ENCODE assay signal across 18 cellular contexts in genomic region chr2:173815778-173816177, GRCh38.
DNase-seq lines count a peak whose midpoint lies in the region; ATAC-seq, FAIRE-seq and TF ChIP-seq lines count a peak whose summit lies in the region.
"Had no signal": no experiment of that assay in that cellular context is flagged by ENCODE, and none has a peak within 500 bp of the region (broad histone marks: within the 10 kb centered on the region; RNA-seq: fewer than 3 reads in every experiment).

No MANE protein-coding gene starts in this region.

- H4K20me1 ChIP-seq in K562 (replicated peaks; ENCODE audit: control insufficient read depth, insufficient read depth, low read length) (no peaks in the 10 kb centered on the region), keratinocyte (ENCODE audit: control insufficient read depth, extremely low read depth, insufficient read depth, low read length) (no peaks in the 10 kb centered on the region)

- H3K9ac ChIP-seq in K562 (ENCODE audit: insufficient read depth in 1 of 2, low read depth in 2 of 2, low read length in 2 of 2) (no peak overlapping the region), keratinocyte (ENCODE audit: control insufficient read depth, extremely low read depth, insufficient read depth, low read length) (no peak overlapping the region)

- H3K9me3 ChIP-seq in K562 (replicated peaks; ENCODE audit: control insufficient read depth, insufficient read depth, low read depth, low read length) (no peaks in the 10 kb centered on the region), keratinocyte (ENCODE audit: control insufficient read depth, low read depth, low read length) (no peaks in the 10 kb centered on the region)

- H3K4me1 ChIP-seq in K562 (replicated peaks in 1 of 2; ENCODE audit: control insufficient read depth in 2 of 2, insufficient read depth in 2 of 2, low read length in 2 of 2): peaks cover 0 to 18% of the 10 kb centered on the region in 2 experiments; a peak in 3 of 5 replicates
- peaks cover 3% of the 10 kb centered on the region for H3K4me1 ChIP-seq in keratinocyte (ENCODE audit: control insufficient read depth, extremely low read depth, insufficient read depth, low read length)

- dilution Hi-C loops in keratinocyte (cut with MboI; ENCODE audit: extremely low pct_ligation_motif_present, low sequenced_read_pairs): no loop called here

- H3K36me3 Mint-ChIP-seq in HFFc6 (ENCODE audit: low read depth): no peaks in the 10 kb centered on the region

- POLR2A ChIA-PET in K562 (lab: Yijun Ruan, JAX): interaction anchor here (1.5 kb wide), 1 partner anchor 11 kb away, joined by 4 read pairs; no protein-coding TSS in a partner anchor

- CTCF ChIA-PET in K562 (lab: Yijun Ruan, JAX; ENCODE audit: low intra/inter-chr PET ratio): interaction anchor here (0.6 to 0.7 kb wide), 2 partner anchors 263 to 526 kb away, joined by 3 to 4 read pairs; no protein-coding TSS in a partner anchor

- peak in 2 of 3 experiments; percentile 13 to 39; a peak in 2 of 6 replicates for TF ChIP-seq CTCF in K562 (IDR thresholded peaks at IDR 0.05 in 2 of 3, conservative IDR thresholded peaks at IDR 0.05 in 1 of 3; ENCODE audit: insufficient read depth in 2 of 3, low read depth in 1 of 3, low read length in 3 of 3)
- TF ChIP-seq CTCF in keratinocyte (optimal IDR thresholded peaks at IDR 0.05 in 1 of 3, IDR thresholded peaks at IDR 0.05 in 1 of 3, conservative IDR thresholded peaks at IDR 0.05 in 1 of 3; ENCODE audit: extremely low read depth in 1 of 3, insufficient read depth in 2 of 3, low read length in 3 of 3): peak; percentile 35 to 62 (median 39)
- no peak for TF ChIP-seq CTCF in HFFc6 (IDR thresholded peaks at IDR 0.05)

- H3K4me1 Mint-ChIP-seq in HFFc6 (ENCODE audit: low read depth): no peaks in the 10 kb centered on the region
- H3K4me1 Mint-ChIP-seq: B cell had no signal

- H3K4me2 ChIP-seq in K562 (ENCODE audit: insufficient read depth, low read length) (peak overlapping the region; percentile 3; the same call in 1 of the 2 replicates), keratinocyte (ENCODE audit: control insufficient read depth, extremely low read depth, insufficient read depth, low read depth, low read length) (peak overlapping the region; percentile 26)

- peak; percentile 83 for ATAC-seq in K562

- no peaks in the 10 kb centered on the region for H3K36me3 ChIP-seq in K562 (ENCODE audit: control insufficient read depth, insufficient read depth, low read length)
- no peaks in the 10 kb centered on the region for H3K36me3 ChIP-seq in keratinocyte (ENCODE audit: control insufficient read depth in 2 of 2, extremely low read depth in 1 of 2, insufficient read depth in 2 of 2, low read length in 2 of 2)

- H3K9me3 Mint-ChIP-seq in HFFc6: no peaks in the 10 kb centered on the region

- H3K27ac ChIP-seq in K562 (ENCODE audit: extremely low read depth, low read depth, low read length): no peak overlapping the region
- no peak overlapping the region for H3K27ac ChIP-seq in keratinocyte (ENCODE audit: control insufficient read depth, insufficient read depth, low read length)
- H3K27ac ChIP-seq: HL-60 had no signal

- no peak for TF ChIP-seq POLR2A in K562 (conservative IDR thresholded peaks at IDR 0.05)

- in situ Hi-C loops in K562 (cut with MboI): no loop called here

- intact Hi-C loops in K562 (cut with micrococcal nuclease): loop anchor here (5.0 kb wide), 1 partner anchor 243 kb away; no protein-coding TSS in a partner anchor

- peak; percentile 72 for TF ChIP-seq EP300 in K562 (IDR thresholded peaks at IDR 0.05; ENCODE audit: low read length)

- TF ChIP-seq RAD21 in K562 (CRISPR knock-in tag; conservative IDR thresholded peaks at IDR 0.05 in 1 of 2, IDR thresholded peaks at IDR 0.05 in 1 of 2): peak; percentile 45 to 60

- DNase-seq in EL (peak; percentile 5), OCI-M1 (lab: John Stamatoyannopoulos, UW) (peak; percentile 9), K562 (ENCODE audit: extremely low read depth in 1 of 4, low spot score in 3 of 4) (peak; percentile 23 to 64 (median 42)), keratinocyte (ENCODE audit: low read depth, low spot score) (peak; percentile 23), HFFc6 (no peak), NCI-H2171 (lab: John Stamatoyannopoulos, UW) (no peak), NCI-H748 (lab: John Stamatoyannopoulos, UW; ENCODE audit: unreplicated experiment) (no peak)
- DNase-seq: C1 segment of cervical spinal cord; CD4-positive, alpha-beta T cell; DMS79; HCEC 1CT; IMR-90 had no signal

- no peak overlapping the region for H3K27ac Mint-ChIP-seq in HFFc6
- H3K27ac Mint-ChIP-seq: B cell; CD4-positive, alpha-beta T cell had no signal

- H3K4me3 ChIP-seq in K562: no peak overlapping the region
- no peak overlapping the region for H3K4me3 ChIP-seq in keratinocyte (ENCODE audit: control insufficient read depth in 2 of 3, extremely low read depth in 1 of 3, insufficient read depth in 2 of 3, low read depth in 1 of 3, low read length in 3 of 3)

- H3K9me1 ChIP-seq in K562 (ENCODE audit: control insufficient read depth, insufficient read depth, low read length): no peaks in the 10 kb centered on the region
- no peaks in the 10 kb centered on the region for H3K9me1 ChIP-seq in keratinocyte (ENCODE audit: control insufficient read depth, extremely low read depth, insufficient read depth, low read length)

- BruUV-seq in K562 (replicated peaks; lab: Mats Ljungman, UMichigan): no TSS peak

- H3K27me3 ChIP-seq in K562 (ENCODE audit: control insufficient read depth in 2 of 2, insufficient read depth in 2 of 2, low read length in 2 of 2): peaks cover 11 to 13% of the 10 kb centered on the region in 2 experiments; a peak in 4 of 5 replicates
- peaks cover 7% of the 10 kb centered on the region for H3K27me3 ChIP-seq in keratinocyte (ENCODE audit: control insufficient read depth, extremely low read depth, insufficient read depth, low read length)

- no peak overlapping the region for H2AFZ ChIP-seq in K562 (ENCODE audit: low read depth, low read length)
- H2AFZ ChIP-seq in keratinocyte (ENCODE audit: control insufficient read depth, low read length): no peak overlapping the region

- no peak overlapping the region for H3K4me3 Mint-ChIP-seq in HFFc6
- H3K4me3 Mint-ChIP-seq: B cell; CD4-positive, alpha-beta T cell had no signal

- WGBS in K562 (ENCODE audit: insufficient coverage, low coverage, missing lambda C conversion rate): 0% methylated on average over 5 of the region's 5 CpGs

- FAIRE-seq in K562 (lab: Jason Lieb, UNC) (peak; percentile 67), keratinocyte (lab: Jason Lieb, UNC) (peak; percentile 71)
- FAIRE-seq: A204.1, G401.6, GM12892, GM19239 had no signal

- peaks cover 27% of the 10 kb centered on the region for H3K27me3 Mint-ChIP-seq in HFFc6 (ENCODE audit: insufficient read depth)

- H3K79me2 ChIP-seq in K562 (ENCODE audit: control insufficient read depth, insufficient read depth, low read length) (no peaks in the 10 kb centered on the region), keratinocyte (ENCODE audit: control insufficient read depth, insufficient read depth, low read length) (no peaks in the 10 kb centered on the region)

TF ChIP-seq in K562, 482 proteins besides CTCF, POLR2A, EP300 and RAD21 (continues in another document):
- TF ChIP-seq TARDBP (IDR thresholded peaks at IDR 0.05) (0 out of 2 replicates have a peak, but pooled peaks have one; percentile 41), ZEB2 (IDR thresholded peaks at IDR 0.05) (peak; percentile 81), ID3 (CRISPR knock-in tag; IDR thresholded peaks at IDR 0.05) (no peak), ID3 (tag; IDR thresholded peaks at IDR 0.05) (peak; percentile 71), ATF3 (IDR thresholded peaks at IDR 0.05) (peak; percentile 32; the same call in 1 of the 2 replicates), ATF3 (CRISPR knock-in tag; conservative IDR thresholded peaks at IDR 0.05) (no peak; the same call in 1 of the 2 replicates), BHLHE40 (IDR thresholded peaks at IDR 0.05; ENCODE audit: low read length) (no peak), ZC3H11A (IDR thresholded peaks at IDR 0.05; ENCODE audit: low read depth, low read length) (no peak), TBL1XR1 (IDR thresholded peaks at IDR 0.05; ENCODE audit: low read length in 2 of 2) (0 out of 4 replicates have a peak, but pooled peaks of 1 of the 2 experiments have one; percentile 29), TCF3 (CRISPR knock-in tag; IDR thresholded peaks at IDR 0.05) (peak; percentile 95), CBFA2T3 (IDR thresholded peaks at IDR 0.05) (peak; percentile 82), SMAD4 (CRISPR knock-in tag; conservative IDR thresholded peaks at IDR 0.05) (0 out of 2 replicates have a peak, but pooled peaks have one; percentile 16), NR1H2 (CRISPR knock-in tag; IDR thresholded peaks at IDR 0.05) (no peak), KDM4B (IDR thresholded peaks at IDR 0.05; ENCODE audit: borderline replicate concordance in 2 of 2, low read depth in 1 of 2) (no peak), CEBPG (CRISPR knock-in tag; IDR thresholded peaks at IDR 0.05) (peak; percentile 52; the same call in 1 of the 2 replicates), CEBPG (tag; conservative IDR thresholded peaks at IDR 0.05 in 1 of 2, IDR thresholded peaks at IDR 0.05 in 1 of 2) (peak; percentile 35 to 86; a peak in 3 of 4 replicates), POLR2B (IDR thresholded peaks at IDR 0.05; ENCODE audit: low read depth, partially characterized antibody) (no peak), JUN (IDR thresholded peaks at IDR 0.05; ENCODE audit: borderline replicate concordance, low read depth, low read length) (0 out of 2 replicates have a peak, but pooled peaks have one; percentile 33), JUN (CRISPR knock-in tag; IDR thresholded peaks at IDR 0.05; ENCODE audit: borderline replicate concordance) (no peak)

Comparison
In these comparisons a context has a peak if more than half of its experiments do, and no peak if none do; other contexts are left out.
1. DNase-seq: peak in EL (single experiment), OCI-M1 (single experiment), K562 (4 of 4) and keratinocyte (single experiment); none in HFFc6 (single experiment), NCI-H2171 (single experiment) and NCI-H748 (single experiment).